ENCODE assay signal across 1 cellular context in genomic region chr1:227763246-227764018, GRCh38.
TF ChIP-seq lines count a peak whose summit lies in the region.

No MANE protein-coding gene starts in this region.

TF ChIP-seq in GM23338, 12 proteins besides CTCF, POLR2A, EP300 and RAD21 (continued from another document):
- TF ChIP-seq ETS1 (IDR thresholded peaks at IDR 0.05): no peak
- no peak for TF ChIP-seq ZNF331 (CRISPR knock-in tag; IDR thresholded peaks at IDR 0.05; ENCODE audit: low read depth)
- no peak for TF ChIP-seq EZH2 (IDR thresholded peaks at IDR 0.05; ENCODE audit: low read depth, unreplicated experiment)
- TF ChIP-seq EZH2phosphoT487 (IDR thresholded peaks at IDR 0.05; ENCODE audit: unreplicated experiment): no peak
- no peak for TF ChIP-seq JUNB (IDR thresholded peaks at IDR 0.05; ENCODE audit: unreplicated experiment)
- TF ChIP-seq REST (IDR thresholded peaks at IDR 0.05; ENCODE audit: unreplicated experiment): no peak
- TF ChIP-seq POLR2AphosphoS5 (IDR thresholded peaks at IDR 0.05; ENCODE audit: low read depth): no peak
- TF ChIP-seq ZNF462 (CRISPR knock-in tag; IDR thresholded peaks at IDR 0.05): no peak
- no peak for TF ChIP-seq NANOG (IDR thresholded peaks at IDR 0.05; ENCODE audit: borderline replicate concordance)
- no peak for TF ChIP-seq STAT1 (IDR thresholded peaks at IDR 0.05; ENCODE audit: unreplicated experiment)
- no peak for TF ChIP-seq ZNF114 (CRISPR knock-in tag; IDR thresholded peaks at IDR 0.05)
